Comparison of ENCODE assay signal across 26 cellular contexts in the genomic region with DNA sequence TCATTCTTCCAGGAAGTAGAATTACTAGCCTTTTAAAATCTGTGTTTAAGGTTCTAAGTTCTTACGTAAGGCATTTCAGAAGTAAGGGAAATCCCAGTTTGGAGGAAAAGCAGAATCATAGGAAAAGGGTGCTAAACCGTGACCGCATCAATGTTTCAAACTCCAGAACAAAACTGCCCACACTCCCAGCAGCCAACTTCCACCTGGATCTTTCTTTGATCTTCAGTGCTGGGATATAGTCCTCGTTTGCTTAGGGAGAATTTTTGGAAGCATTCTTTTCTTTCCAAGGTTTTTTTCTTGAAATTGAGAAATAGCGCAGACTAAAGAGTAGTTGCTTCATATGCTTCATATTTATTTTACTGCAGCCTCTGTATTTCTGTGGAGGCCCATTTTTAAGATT. TPM values are rescaled to one million over a fixed set of nuclear protein-coding genes. Genes with fewer than 3 reads are reported as not detected.
DNase-seq lines count a peak whose midpoint lies in the region; ATAC-seq and TF ChIP-seq lines count a peak whose summit lies in the region.
"Had no signal": no experiment of that assay in that cellular context is flagged by ENCODE, and none has a peak within 500 bp of the region (broad histone marks: within the 10 kb centered on the region; RNA-seq: fewer than 3 reads in every experiment).

No MANE protein-coding gene starts in this region.

- TF ChIP-seq CTCF in VCaP (conservative IDR thresholded peaks at IDR 0.05) (no peak), foreskin keratinocyte (conservative IDR thresholded peaks at IDR 0.05) (no peak), mesothelial cell of epicardium (IDR thresholded peaks at IDR 0.05; ENCODE audit: unreplicated experiment) (no peak), type B pancreatic cell (conservative IDR thresholded peaks at IDR 0.05) (no peak)

- H3K27me3 Mint-ChIP-seq in mesothelial cell of epicardium (ENCODE audit: low read depth) (no peaks in the 10 kb centered on the region), type B pancreatic cell (no peaks in the 10 kb centered on the region)

- peak overlapping the region; percentile 69 for H3K27ac ChIP-seq in VCaP
- peak overlapping the region; percentile 60 for H3K27ac ChIP-seq in foreskin keratinocyte
- H3K27ac ChIP-seq: ascending aorta, dorsolateral prefrontal cortex, gastrocnemius medialis, thyroid gland had no signal

- no peak overlapping the region for H3K4me3 Mint-ChIP-seq in mesothelial cell of epicardium
- H3K4me3 Mint-ChIP-seq in type B pancreatic cell = peak overlapping the region; percentile 33
- H3K4me3 Mint-ChIP-seq: activated T-cell treated with anti-CD3 and anti-CD28 coated beads, Interleukin-2, amount 50 U/mL, for 72 hours; CD8-positive, alpha-beta T cell; central memory CD8-positive, alpha-beta T cell; T-cell had no signal

- peaks cover 23% of the 10 kb centered on the region for H3K4me1 ChIP-seq in foreskin keratinocyte
- H3K4me1 ChIP-seq: ascending aorta, gastrocnemius medialis had no signal

- H3K27ac Mint-ChIP-seq in mesothelial cell of epicardium (peak overlapping the region; percentile 95), type B pancreatic cell (peak overlapping the region; percentile 93)
- H3K27ac Mint-ChIP-seq: activated T-cell treated with anti-CD3 and anti-CD28 coated beads, Interleukin-2, amount 50 U/mL, for 72 hours; CD8-positive, alpha-beta T cell; T-cell had no signal

- no peak for ATAC-seq in foreskin keratinocyte
- ATAC-seq: activated T-cell treated with anti-CD3 and anti-CD28 coated beads, Interleukin-2, amount 50 U/mL, for 72 hours; CD8-positive, alpha-beta T cell; gastrocnemius medialis; GM12878; K562; T-cell had no signal

- peaks cover 2% of the 10 kb centered on the region for H3K36me3 Mint-ChIP-seq in mesothelial cell of epicardium
- no peaks in the 10 kb centered on the region for H3K36me3 Mint-ChIP-seq in type B pancreatic cell
- H3K36me3 Mint-ChIP-seq: CD8-positive, alpha-beta T cell; T-cell had no signal

- peaks cover 41% of the 10 kb centered on the region for H3K4me1 Mint-ChIP-seq in mesothelial cell of epicardium
- peaks cover 24% of the 10 kb centered on the region for H3K4me1 Mint-ChIP-seq in type B pancreatic cell (ENCODE audit: unreplicated experiment)

- no peaks in the 10 kb centered on the region for H3K27me3 ChIP-seq in foreskin keratinocyte
- H3K27me3 ChIP-seq: ascending aorta, gastrocnemius medialis, thyroid gland had no signal

- no peaks in the 10 kb centered on the region for H3K9me3 Mint-ChIP-seq in mesothelial cell of epicardium
- no peaks in the 10 kb centered on the region for H3K9me3 Mint-ChIP-seq in type B pancreatic cell
- H3K9me3 Mint-ChIP-seq: activated T-cell treated with anti-CD3 and anti-CD28 coated beads, Interleukin-2, amount 50 U/mL, for 72 hours; CD8-positive, alpha-beta T cell; central memory CD8-positive, alpha-beta T cell; T-cell had no signal

- DNase-seq in foreskin keratinocyte (no peak), mesothelial cell of epicardium (ENCODE audit: low spot score in 2 of 2, unreplicated experiment in 2 of 2) (no peak), type B pancreatic cell (ENCODE audit: extremely low spot score, unreplicated experiment) (no peak), middle frontal gyrus (ENCODE audit: extremely low spot score, low spot score) (no peak), H4 (ENCODE audit: low spot score) (no peak), NCI-H526 treated with DMSO at 0.1 percent for 48 hours (lab: John Stamatoyannopoulos, UW) (no peak), NCI-H345 treated with DMSO at 0.1 percent for 48 hours (lab: John Stamatoyannopoulos, UW; ENCODE audit: unreplicated experiment) (no peak)
- DNase-seq: activated CD4-positive, alpha-beta T cell treated with anti-CD3 and anti-CD28 coated beads for 4 hours; activated naive CD4-positive, alpha-beta T cell treated with anti-CD3 and anti-CD28 coated beads, Interleukin-2, amount 50 U/mL, for 16 hours; activated T-cell treated with anti-CD3 and anti-CD28 coated beads, Interleukin-2, amount 50 U/mL, for 72 hours; CD8-positive, alpha-beta T cell; dorsolateral prefrontal cortex; gastrocnemius medialis; HCEC 1CT; NCI-H82; posterior cingulate gyrus; small intestine; stimulated activated CD4-positive, alpha-beta T cell treated with anti-CD3 and anti-CD28 coated beads, Interleukin-2, amount 100 ng/mL, for 48 hours; stimulated activated naive CD4-positive, alpha-beta T cell; T-cell; thyroid gland had no signal

RNA-seq across cellular contexts. Expression of a gene that starts 8.9 kb away (rescaled TPM):
- total RNA-seq in foreskin keratinocyte = 17.2 and 22.2 TPM in 2 replicates
- polyA plus RNA-seq in foreskin keratinocyte = 18.1 and 22.8 TPM in 2 replicates
- total RNA-seq in mesothelial cell of epicardium = 16.9 to 17.8 TPM (median 17.6 TPM) in 3 replicates
- total RNA-seq in type B pancreatic cell (ENCODE audit: low replicate concordance) = 6.7 and 12.6 TPM in 2 replicates
- total RNA-seq in H4 (2014; rRNA removed; shearing (Covaris generic)) = 1.5 and 1.9 TPM in 2 replicates
